8 cellular contexts compared by ENCODE assay signal in genomic region chr7:108569381-108570145, GRCh38. TPM values are rescaled to one million over a fixed set of nuclear protein-coding genes. Genes with fewer than 3 reads are reported as not detected.
A peak's percentile ranks its signal among the peaks of the same experiment; 100 is the strongest.
DNase-seq lines count a peak whose midpoint lies in the region; ATAC-seq and TF ChIP-seq lines count a peak whose summit lies in the region.

DNAJB9 (plus strand) TSS chr7:108569874; CDS start chr7:108571727, 1,853 bp downstream.
THAP5 (minus strand) TSS chr7:108569706; CDS start chr7:108569569, 137 bp downstream.

- no peaks in the 10 kb centered on the region for H3K9me3 Mint-ChIP-seq in activated CD4-positive, alpha-beta memory T cell treated with anti-CD3 and anti-CD28 coated beads for 36 hours

- H3K4me1 ChIP-seq in liver (ENCODE audit: control insufficient read depth in 4 of 4, insufficient read depth in 4 of 4, low read length in 3 of 4), result peaks cover 5 to 21% (median 16%) of the 10 kb centered on the region in 4 donors

- H3K36me3 ChIP-seq in liver (ENCODE audit: control insufficient read depth in 4 of 4, insufficient read depth in 3 of 4, low read depth in 1 of 4, low read length in 3 of 4), result peaks cover 2 to 21% (median 10%) of the 10 kb centered on the region in 4 donors

- CTCF ChIA-PET in activated CD4-positive, alpha-beta memory T cell treated with anti-CD3 and anti-CD28 coated beads for 36 hours (lab: Charles Lee), result interaction anchor here (0.6 kb wide), 2 partner anchors 40 to 45 kb away, joined by 3 read pairs; no protein-coding TSS in a partner anchor

- H3K27ac Mint-ChIP-seq in activated CD4-positive, alpha-beta memory T cell treated with anti-CD3 and anti-CD28 coated beads for 36 hours, result peak within 1 kb of the TSS; percentile 99

- POLR2A ChIA-PET in activated CD4-positive, alpha-beta memory T cell treated with anti-CD3 and anti-CD28 coated beads for 36 hours (lab: Charles Lee), result interaction anchor here (0.6 to 2.6 kb wide), 6 partner anchors 21 to 113 kb away, joined by 3 to 61 read pairs (median 4); partner anchors contain the start of gene PNPLA8

- no peaks in the 10 kb centered on the region for H3K9me3 ChIP-seq in liver (ENCODE audit: control insufficient read depth in 4 of 4, low read length in 3 of 4)

- peaks cover 36% of the 10 kb centered on the region for H3K36me3 Mint-ChIP-seq in activated CD4-positive, alpha-beta memory T cell treated with anti-CD3 and anti-CD28 coated beads for 36 hours

- TF ChIP-seq CTCF in dorsolateral prefrontal cortex (IDR thresholded peaks at IDR 0.05 in 54 of 56, conservative IDR thresholded peaks at IDR 0.05 in 2 of 56; ENCODE audit: low read depth in 1 of 56, partially characterized antibody in 56 of 56) (peak in 41 of 56 donors; percentile 2 to 64 (median 31)), liver (IDR thresholded peaks at IDR 0.05; ENCODE audit: low read depth, low read length, missing input control) (peak; percentile 12)

- no peaks in the 10 kb centered on the region for H3K27me3 ChIP-seq in dorsolateral prefrontal cortex
- no peaks in the 10 kb centered on the region for H3K27me3 ChIP-seq in liver (ENCODE audit: control insufficient read depth in 4 of 4, insufficient read depth in 4 of 4, low read length in 3 of 4)

- H3K9ac ChIP-seq in liver (ENCODE audit: low read depth in 1 of 2, low read length in 2 of 2), result peak within 1 kb of the TSS; percentile 95 to 100

- ATAC-seq in GM19438 (IDR thresholded peaks at IDR 0.05; ENCODE audit: low read depth, unreplicated experiment), result peak; percentile 90
- ATAC-seq in HG03575 (IDR thresholded peaks at IDR 0.05; ENCODE audit: extremely low read depth, insufficient number of reproducible peaks, low FRiP score, unreplicated experiment), result peak; percentile 95

- H3K27ac ChIP-seq in dorsolateral prefrontal cortex, result peak within 1 kb of the TSS; percentile 71 to 99 (median 93)
- H3K27ac ChIP-seq in liver (ENCODE audit: low read depth in 1 of 2, low read length in 2 of 2), result peak within 1 kb of the TSS; percentile 92 to 99

- H3K4me3 Mint-ChIP-seq in activated CD4-positive, alpha-beta memory T cell treated with anti-CD3 and anti-CD28 coated beads for 36 hours, result peak within 1 kb of the TSS; percentile 98

- H3K4me1 Mint-ChIP-seq in activated CD4-positive, alpha-beta memory T cell treated with anti-CD3 and anti-CD28 coated beads for 36 hours (ENCODE audit: low read depth), result peaks cover 43% of the 10 kb centered on the region

- H3K27me3 Mint-ChIP-seq in activated CD4-positive, alpha-beta memory T cell treated with anti-CD3 and anti-CD28 coated beads for 36 hours, result no peaks in the 10 kb centered on the region

- DNase-seq in CD1c-positive myeloid dendritic cell (ENCODE audit: extremely low spot score) (peak; percentile 100), NCI-H82 treated with DMSO at 0.1 percent for 48 hours (lab: John Stamatoyannopoulos, UW; ENCODE audit: unreplicated experiment) (peak; percentile 98), dorsolateral prefrontal cortex (peak; percentile 99 to 100 (median 100))
- DNase-seq in activated CD4-positive, alpha-beta memory T cell treated with anti-CD3 and anti-CD28 coated beads for 36 hours, result peak; percentile 100
- DNase-seq in stimulated activated CD4-positive, alpha-beta T cell treated with anti-CD3 and anti-CD28 coated beads, Interleukin-4, amount 100 ng/mL, for 24 hours, result peak; percentile 100

- WGBS in liver, result under 1% methylated on average over 65 of the region's 65 CpGs

- H3K4me3 ChIP-seq in dorsolateral prefrontal cortex, result peak within 1 kb of the TSS; percentile 61 to 99 (median 91)
- peak within 1 kb of the TSS; percentile 87 to 89 (median 89) for H3K4me3 ChIP-seq in liver (ENCODE audit: low read depth in 1 of 3, low read length in 3 of 3)

- intact Hi-C loops in activated CD4-positive, alpha-beta memory T cell treated with anti-CD3 and anti-CD28 coated beads for 36 hours (cut with micrococcal nuclease), result loop anchor here (1.0 to 5.0 kb wide), 4 partner anchors 37 to 1401 kb away; partner anchors contain the start of genes CBLL1 and PNPLA8
- intact Hi-C loops in dorsolateral prefrontal cortex (cut with DNase I), result loop anchor here (1.0 kb wide), 1 partner anchor 43 kb away; the partner anchor contains the start of gene PNPLA8 (in 2 of the 2)

- TF ChIP-seq RAD21 in liver (IDR thresholded peaks at IDR 0.05), result no peak

TF ChIP-seq in liver, 16 proteins besides CTCF, POLR2A, EP300 and RAD21:
- TF ChIP-seq HNF4G (IDR thresholded peaks at IDR 0.05) (peak; percentile 38), ATF3 (IDR thresholded peaks at IDR 0.05) (no peak), TAF1 (conservative IDR thresholded peaks at IDR 0.05) (peak; percentile 95), GABPA (IDR thresholded peaks at IDR 0.05 in 1 of 2, conservative IDR thresholded peaks at IDR 0.05 in 1 of 2) (peak; percentile 92 to 98), YY1 (IDR thresholded peaks at IDR 0.05) (peak; percentile 94), FOXA2 (IDR thresholded peaks at IDR 0.05) (no peak), REST (IDR thresholded peaks at IDR 0.05) (peak; percentile 85), MAX (IDR thresholded peaks at IDR 0.05) (peak; percentile 99), JUND (IDR thresholded peaks at IDR 0.05) (peak in 1 of 2 donors; percentile 56), EGR1 (IDR thresholded peaks at IDR 0.05; ENCODE audit: low read depth in 2 of 2) (peak; percentile 76 to 82), ZBTB33 (IDR thresholded peaks at IDR 0.05) (peak; percentile 66), SP1 (IDR thresholded peaks at IDR 0.05) (peak; percentile 91), HNF4A (conservative IDR thresholded peaks at IDR 0.05) (peak; percentile 70 to 76), NR2F2 (IDR thresholded peaks at IDR 0.05) (peak; percentile 32), RXRA (IDR thresholded peaks at IDR 0.05) (peak; percentile 74 to 82), FOXA1 (IDR thresholded peaks at IDR 0.05) (peak; percentile 45)

RNA-seq across cellular contexts. Expression of gene DNAJB9, which starts in this region (rescaled TPM):
- 10 to 100 TPM; 10.8 to 12.6 TPM for total RNA-seq in activated CD4-positive, alpha-beta memory T cell treated with anti-CD3 and anti-CD28 coated beads for 36 hours
- total RNA-seq in dorsolateral prefrontal cortex, result 10 to 100 TPM; 12.5 to 39.5 (median 27.0) TPM
- total RNA-seq in liver, result 100 to 1,000 TPM in 1 of 2 donors, 10 to 100 TPM in 1; 27.6 to 164 TPM
- 10 to 100 TPM; 41.5 to 57.3 TPM for polyA plus RNA-seq in liver

RNA-seq across cellular contexts. Expression of gene THAP5, which starts in this region (rescaled TPM):
- 10 to 100 TPM; 26.5 to 30.4 TPM for total RNA-seq in activated CD4-positive, alpha-beta memory T cell treated with anti-CD3 and anti-CD28 coated beads for 36 hours
- total RNA-seq in dorsolateral prefrontal cortex (10 to 100 TPM; 31.7 to 60.9 (median 43.0) TPM), liver (10 to 100 TPM; 14.9 to 29.9 TPM)
- polyA plus RNA-seq in liver, result 10 to 100 TPM; 11.3 to 16.1 TPM

Comparison
In these comparisons a context has a peak if more than half of its experiments do, and no peak if none do; other contexts are left out.
1. Peak in every context shown above with its lines: DNase-seq, ATAC-seq, H3K4me3 ChIP-seq and H3K27ac ChIP-seq.